ENCODE assay signal across 8 cellular contexts in genomic region chr6:30740993-30741784, GRCh38. TPM values are rescaled to one million over a fixed set of nuclear protein-coding genes. Genes with fewer than 3 reads are reported as not detected.
A peak's percentile ranks its signal among the peaks of the same experiment; 100 is the strongest.
DNase-seq lines count a peak whose midpoint lies in the region; ATAC-seq, FAIRE-seq and TF ChIP-seq lines count a peak whose summit lies in the region.

No MANE protein-coding gene starts in this region.

- H3K4me3 ChIP-seq in RWPE2 (ENCODE audit: severe bottlenecking): peak overlapping the region; percentile 72
- H3K4me3 ChIP-seq in endodermal cell (ENCODE audit: low read length): peak overlapping the region; percentile 94
- H3K4me3 ChIP-seq in pancreas: peak overlapping the region; percentile 67 to 97 (median 88)

- H3K9me3 ChIP-seq in RWPE2 (ENCODE audit: severe bottlenecking) (no peaks in the 10 kb centered on the region), endodermal cell (ENCODE audit: control insufficient read depth, low read length) (no peaks in the 10 kb centered on the region), pancreas (no peaks in the 10 kb centered on the region)

- H3K4me1 ChIP-seq in RWPE2 (ENCODE audit: insufficient read depth, poor library complexity, severe bottlenecking): no peaks in the 10 kb centered on the region
- peaks cover 5% of the 10 kb centered on the region for H3K4me1 ChIP-seq in endodermal cell (ENCODE audit: control insufficient read depth, insufficient read depth, low read length)
- peaks cover 0 to 38% (median 10%) of the 10 kb centered on the region in 3 donors for H3K4me1 ChIP-seq in pancreas

- no peaks in the 10 kb centered on the region for H3K27me3 ChIP-seq in RWPE2 (ENCODE audit: insufficient read depth, poor library complexity, severe bottlenecking)
- no peaks in the 10 kb centered on the region for H3K27me3 ChIP-seq in endodermal cell (ENCODE audit: control insufficient read depth, insufficient read depth, low read length, poor library complexity, severe bottlenecking)
- no peaks in the 10 kb centered on the region for H3K27me3 ChIP-seq in pancreas

- H3K36me3 ChIP-seq in RWPE2 (ENCODE audit: low read depth) (peaks cover 62% of the 10 kb centered on the region), endodermal cell (ENCODE audit: control insufficient read depth, insufficient read depth, low read length) (peaks cover 58% of the 10 kb centered on the region), pancreas (peaks cover 0 to 8% (median 0%) of the 10 kb centered on the region in 3 donors)

- peaks cover 90% of the 10 kb centered on the region for H3K36me3 Mint-ChIP-seq in Calu3 (ENCODE audit: insufficient read depth, unreplicated experiment)
- peaks cover 62% of the 10 kb centered on the region for H3K36me3 Mint-ChIP-seq in endodermal cell (ENCODE audit: low read depth)

- peak overlapping the region; percentile 98 for H3K27ac Mint-ChIP-seq in Calu3 (ENCODE audit: unreplicated experiment)
- peak overlapping the region; percentile 91 for H3K27ac Mint-ChIP-seq in endodermal cell

- CTCF ChIA-PET in Calu3 (lab: Charles Lee): interaction anchor here (0.7 to 1.6 kb wide), 9 partner anchors 9 to 130 kb away, joined by 3 to 6 read pairs (median 5); no protein-coding TSS in a partner anchor

- DNase-seq in Calu3 (no peak), RWPE2 (ENCODE audit: low spot score) (no peak), endodermal cell (peak; percentile 79), pancreas (peak in 1 of 6 donors; percentile 34), AML-193 (lab: John Stamatoyannopoulos, UW) (no peak), NCI-H2227 treated with DMSO at 0.1 percent for 48 hours (lab: John Stamatoyannopoulos, UW) (no peak), NCI-H2081 treated with DMSO at 0.1 percent for 48 hours (lab: John Stamatoyannopoulos, UW) (no peak)

- no TSS peak for BruUV-seq in Calu3 (replicated peaks; lab: Mats Ljungman, UMichigan)

- peaks cover 13% of the 10 kb centered on the region for H3K27me3 Mint-ChIP-seq in Calu3 (ENCODE audit: unreplicated experiment)
- no peaks in the 10 kb centered on the region for H3K27me3 Mint-ChIP-seq in endodermal cell (ENCODE audit: insufficient read depth)

- ATAC-seq in RWPE2 (ENCODE audit: low read depth) (no peak), pancreas (no peak), GM21390 (IDR thresholded peaks at IDR 0.05; ENCODE audit: unreplicated experiment) (no peak)

- H3K27ac ChIP-seq in RWPE2 (ENCODE audit: poor library complexity, severe bottlenecking): peak overlapping the region; percentile 98
- no peak overlapping the region for H3K27ac ChIP-seq in endodermal cell (ENCODE audit: low read depth, low read length)
- peak overlapping the region; percentile 80 to 98 (median 95) for H3K27ac ChIP-seq in pancreas

- intact Hi-C loops in Calu3 (cut with micrococcal nuclease; ENCODE audit: unreplicated experiment): no loop called here
- intact Hi-C loops in pancreas (cut with DNase I): no loop called here

- 85 to 91% methylated on average over 9 of the region's 9 CpGs for WGBS in endodermal cell (ENCODE audit: insufficient coverage in 1 of 2, insufficient read length in 1 of 2), 2 experiments
- WGBS in pancreas, 2 donors: 74 to 77% methylated on average over 9 of the region's 9 CpGs

- peak overlapping the region; percentile 93 for H3K4me3 Mint-ChIP-seq in Calu3 (ENCODE audit: low read depth, unreplicated experiment)
- H3K4me3 Mint-ChIP-seq in endodermal cell: peak overlapping the region; percentile 98

- H3K9me3 Mint-ChIP-seq in Calu3 (ENCODE audit: low read depth, unreplicated experiment): no peaks in the 10 kb centered on the region
- no peaks in the 10 kb centered on the region for H3K9me3 Mint-ChIP-seq in endodermal cell

- no peak for FAIRE-seq in pancreas (lab: Jason Lieb, UNC)

- H3K9ac ChIP-seq in endodermal cell (ENCODE audit: extremely low read depth, low read length, poor library complexity, severe bottlenecking): peak overlapping the region; percentile 99

- H3K4me1 Mint-ChIP-seq in Calu3 (ENCODE audit: low read depth, unreplicated experiment) (peaks cover 64% of the 10 kb centered on the region), endodermal cell (peaks cover 26% of the 10 kb centered on the region)

- no peak for TF ChIP-seq CTCF in Calu3 (IDR thresholded peaks at IDR 0.05; ENCODE audit: unreplicated experiment)
- TF ChIP-seq CTCF in RWPE2 (IDR thresholded peaks at IDR 0.05; ENCODE audit: poor library complexity, severe bottlenecking): no peak
- peak; percentile 36 for TF ChIP-seq CTCF in endodermal cell (conservative IDR thresholded peaks at IDR 0.05)
- TF ChIP-seq CTCF in pancreas (IDR thresholded peaks at IDR 0.05): no peak

RNA-seq across cellular contexts. Expression of gene FLOT1, which starts 1.3 kb away (rescaled TPM):
- 240 and 243 TPM in 2 replicates for total RNA-seq in Calu3 (2022)
- 100 to 1,000 TPM; 121 to 141 TPM for total RNA-seq in endodermal cell
- polyA plus RNA-seq in endodermal cell (2013, experiment 1 of 2): 119 TPM
- 111 TPM for polyA plus RNA-seq in endodermal cell (2013, experiment 2 of 2)
- 10 to 100 TPM; 45.7 to 92.2 (median 51.3) TPM for total RNA-seq in pancreas
- 100 to 1,000 TPM; 123 to 151 TPM for polyA plus RNA-seq in pancreas

RNA-seq across cellular contexts. Expression of gene IER3, which starts 3.2 kb away (rescaled TPM):
- total RNA-seq in Calu3 (2022) (270 and 458 TPM in 2 replicates), endodermal cell (100 to 1,000 TPM; 102 to 136 TPM), pancreas (10 to 100 TPM; 23.0 to 87.5 (median 41.3) TPM)
- 51.3 TPM for polyA plus RNA-seq in endodermal cell (2013, experiment 1 of 2)
- polyA plus RNA-seq in endodermal cell (2013, experiment 2 of 2): 74.4 TPM
- polyA plus RNA-seq in pancreas: 100 to 1,000 TPM in 1 of 2 donors, 10 to 100 TPM in 1; 99.4 to 174 TPM

RNA-seq across cellular contexts. Expression of gene TUBB, which starts 21.0 kb away (rescaled TPM):
- total RNA-seq in Calu3 (2022) (967 and 1,123 TPM in 2 replicates), endodermal cell (1,000 to 10,000 TPM; 1,504 to 1,815 TPM), pancreas (100 to 1,000 TPM in 4 of 6 donors, 10 to 100 TPM in 2; 66.1 to 171 (median 116) TPM)
- 2,363 TPM for polyA plus RNA-seq in endodermal cell (2013, experiment 1 of 2)
- polyA plus RNA-seq in endodermal cell (2013, experiment 2 of 2): 2,162 TPM
- polyA plus RNA-seq in pancreas: 100 to 1,000 TPM in 1 of 2 donors, 10 to 100 TPM in 1; 67.9 to 111 TPM

RNA-seq across cellular contexts. Expression of gene MDC1, which starts 24.1 kb away (rescaled TPM):
- total RNA-seq in Calu3 (2022): 62.4 and 66.6 TPM in 2 replicates
- 10 to 100 TPM; 79.0 to 95.1 TPM for total RNA-seq in endodermal cell
- polyA plus RNA-seq in endodermal cell (2013, experiment 1 of 2): 80.0 TPM
- 74.0 TPM for polyA plus RNA-seq in endodermal cell (2013, experiment 2 of 2)
- total RNA-seq in pancreas: 10 to 100 TPM; 12.3 to 18.7 (median 13.5) TPM
- 10 to 100 TPM; 18.9 to 28.0 TPM for polyA plus RNA-seq in pancreas

RNA-seq across cellular contexts. Expression of gene NRM, which starts 50.4 kb away (rescaled TPM):
- total RNA-seq in Calu3 (2022) (22.8 and 30.2 TPM in 2 replicates), endodermal cell (10 to 100 TPM; 37.1 TPM), pancreas (1 to 10 TPM; 3.3 to 7.9 (median 4.6) TPM)
- polyA plus RNA-seq in endodermal cell (2013, experiment 1 of 2): 72.2 TPM
- polyA plus RNA-seq in endodermal cell (2013, experiment 2 of 2): 59.2 TPM
- 10 to 100 TPM; 18.2 to 23.6 TPM for polyA plus RNA-seq in pancreas
